Comparison of ENCODE assay signal across 8 cellular contexts in genomic region chr1:207873055-207873890, GRCh38. TPM values are rescaled to one million over a fixed set of nuclear protein-coding genes. Genes with fewer than 3 reads are reported as not detected.
DNase-seq lines count a peak whose midpoint lies in the region; ATAC-seq, FAIRE-seq and TF ChIP-seq lines count a peak whose summit lies in the region.
"Had no signal": no experiment of that assay in that cellular context is flagged by ENCODE, and none has a peak within 500 bp of the region (broad histone marks: within the 10 kb centered on the region; RNA-seq: fewer than 3 reads in every experiment).

No MANE protein-coding gene starts in this region.

- no peak overlapping the region for H3K27ac ChIP-seq in GM12878 (ENCODE audit: control insufficient read depth, insufficient read depth)

- no peak for FAIRE-seq in GM12878 (lab: Jason Lieb, UNC)
- FAIRE-seq: urothelium cell line had no signal

- in situ Hi-C loops in GM12878 (cut with MboI) = no loop called here

- H3K4me1 Mint-ChIP-seq in stimulated activated naive B cell treated with anti-CD40 and anti-IgM and Interleukin-4, amounts not matched to agents 10 μg/mL and 1 μg/mL and 100 μg/mL, for 72 hours = peaks cover 43 to 71% of the 10 kb centered on the region in 2 donors

- H3K9me3 Mint-ChIP-seq in stimulated activated naive B cell treated with anti-CD40 and anti-IgM and Interleukin-4, amounts not matched to agents 10 μg/mL and 1 μg/mL and 100 μg/mL, for 72 hours = no peaks in the 10 kb centered on the region

- SMC1A ChIA-PET in GM12878 (lab: Charles Lee; ENCODE audit: uncharacterized antibody, unreplicated experiment) = interaction anchor here (0.8 to 21.3 kb wide), 12 partner anchors 10 to 90 kb away, joined by 3 to 444 read pairs (median 6); no protein-coding TSS in a partner anchor

- DNase-seq in OCI-M1 (lab: John Stamatoyannopoulos, UW) = peak; percentile 99
- no peak for DNase-seq in GM12878 (ENCODE audit: low read depth, low spot score)
- no peak for DNase-seq in stimulated activated naive B cell treated with anti-CD40 and anti-IgM and Interleukin-4, amounts not matched to agents 10 μg/mL and 1 μg/mL and 100 μg/mL, for 72 hours
- DNase-seq in HuH-7 (ENCODE audit: low spot score) = no peak
- no peak for DNase-seq in retina

- H3K4me3 ChIP-seq in GM12878 = no peak overlapping the region

- H3K4me3 Mint-ChIP-seq in stimulated activated naive B cell treated with anti-CD40 and anti-IgM and Interleukin-4, amounts not matched to agents 10 μg/mL and 1 μg/mL and 100 μg/mL, for 72 hours = peak overlapping the region; percentile 72 to 73

- no peaks in the 10 kb centered on the region for H3K27me3 ChIP-seq in GM12878 (replicated peaks in 1 of 2; ENCODE audit: control insufficient read depth in 2 of 2, insufficient read depth in 2 of 2, low read length in 1 of 2)

- CTCF ChIA-PET in GM12878 (lab: Yijun Ruan, JAX) = interaction anchor here (0.6 to 17.7 kb wide), 14 partner anchors 10 to 1211 kb away, joined by 3 to 821 read pairs (median 8); no protein-coding TSS in a partner anchor

- intact Hi-C loops in GM12878 (cut with micrococcal nuclease; ENCODE audit: unreplicated experiment) = no loop called here

- WGBS in GM12878 (ENCODE audit: insufficient coverage, insufficient replicate concordance, low lambda C conversion rate, missing lambda C conversion rate) = 12% methylated on average over 8 of the region's 8 CpGs

- RAD21 ChIA-PET in GM12878 (lab: Charles Lee; ENCODE audit: unreplicated experiment) = interaction anchor here (1.0 to 16.7 kb wide), 10 partner anchors 11 to 90 kb away, joined by 3 to 265 read pairs (median 6); no protein-coding TSS in a partner anchor

- peak; percentile 29 for ATAC-seq in HG02798 (IDR thresholded peaks at IDR 0.05; ENCODE audit: poor library complexity, unreplicated experiment)
- peak; percentile 27 for ATAC-seq in GM12878
- ATAC-seq in stimulated activated naive B cell treated with anti-CD40 and anti-IgM and Interleukin-4, amounts not matched to agents 10 μg/mL and 1 μg/mL and 100 μg/mL, for 72 hours (replicated peaks) = peak; percentile 69 to 73
- no peak for ATAC-seq in GM18502 (IDR thresholded peaks at IDR 0.05; ENCODE audit: poor library complexity, unreplicated experiment)

- peaks cover 7% of the 10 kb centered on the region for H3K79me2 ChIP-seq in GM12878 (ENCODE audit: control insufficient read depth, insufficient read depth, low read length)

- TF ChIP-seq EP300 in GM12878 (IDR thresholded peaks at IDR 0.05; ENCODE audit: borderline replicate concordance in 1 of 2, control insufficient read depth in 1 of 2, low read depth in 2 of 2, low read length in 2 of 2) = no peak

- TF ChIP-seq CTCF in GM12878 (IDR thresholded peaks at IDR 0.05 in 2 of 3, conservative IDR thresholded peaks at IDR 0.05 in 1 of 3; ENCODE audit: control insufficient read depth in 2 of 3, extremely low read depth in 1 of 3, insufficient read depth in 1 of 3, low read depth in 3 of 3, low read length in 3 of 3) = no peak

- POLR2A ChIA-PET in GM12878 (lab: Charles Lee) = interaction anchor here (1.0 to 22.9 kb wide), 10 partner anchors 8 to 120 kb away, joined by 3 to 620 read pairs (median 4); no protein-coding TSS in a partner anchor

- peak overlapping the region; percentile 6; the same call in 1 of the 2 replicates for H3K4me2 ChIP-seq in GM12878 (ENCODE audit: control insufficient read depth, insufficient read depth)

- peak overlapping the region; percentile 81 for H2AFZ ChIP-seq in GM12878 (ENCODE audit: control insufficient read depth, low read depth, low read length)

- H4K20me1 ChIP-seq in GM12878 (ENCODE audit: control insufficient read depth, insufficient read depth) = no peaks in the 10 kb centered on the region

- no TSS peak for BruUV-seq in GM12878 (replicated peaks; lab: Mats Ljungman, UMichigan)

- H3K27me3 Mint-ChIP-seq in stimulated activated naive B cell treated with anti-CD40 and anti-IgM and Interleukin-4, amounts not matched to agents 10 μg/mL and 1 μg/mL and 100 μg/mL, for 72 hours = no peaks in the 10 kb centered on the region

- peaks cover 0 to 3% of the 10 kb centered on the region in 2 donors for H3K36me3 Mint-ChIP-seq in stimulated activated naive B cell treated with anti-CD40 and anti-IgM and Interleukin-4, amounts not matched to agents 10 μg/mL and 1 μg/mL and 100 μg/mL, for 72 hours

- H3K9ac ChIP-seq in GM12878 (ENCODE audit: control insufficient read depth, insufficient read depth, low read length) = peak overlapping the region; percentile 20

- H3K27ac Mint-ChIP-seq in stimulated activated naive B cell treated with anti-CD40 and anti-IgM and Interleukin-4, amounts not matched to agents 10 μg/mL and 1 μg/mL and 100 μg/mL, for 72 hours = peak overlapping the region; percentile 94

- no peaks in the 10 kb centered on the region for H3K9me3 ChIP-seq in GM12878 (replicated peaks; ENCODE audit: control insufficient read depth, insufficient read depth, low read length)

- no peaks in the 10 kb centered on the region for H3K36me3 ChIP-seq in GM12878 (ENCODE audit: control insufficient read depth in 2 of 2, insufficient read depth in 2 of 2, low read length in 1 of 2)

- peaks cover 24% of the 10 kb centered on the region for H3K4me1 ChIP-seq in GM12878 (ENCODE audit: control insufficient read depth, insufficient read depth, low read length)

- no peak for TF ChIP-seq RAD21 in GM12878 (IDR thresholded peaks at IDR 0.05; ENCODE audit: insufficient read depth, low read depth, low read length)

- no peak for TF ChIP-seq POLR2A in GM12878 (IDR thresholded peaks at IDR 0.05; ENCODE audit: low read depth, low read length)

TF ChIP-seq in GM12878, 131 proteins besides CTCF, POLR2A, EP300 and RAD21:
- TF ChIP-seq DPF2 (IDR thresholded peaks at IDR 0.05) = peak; percentile 71
- peak; percentile 21; the same call in 1 of the 2 replicates for TF ChIP-seq MTA2 (IDR thresholded peaks at IDR 0.05; ENCODE audit: low read depth)
- TF ChIP-seq RUNX3 (IDR thresholded peaks at IDR 0.05; ENCODE audit: low read length) = peak; percentile 72
- TF ChIP-seq YY1 (IDR thresholded peaks at IDR 0.05; ENCODE audit: low read depth, low read length) = peak; percentile 88
- TF ChIP-seq IKZF1 (conservative IDR thresholded peaks at IDR 0.05) = peak; percentile 27; the same call in 1 of the 2 replicates
- no peak for TF ChIP-seq SMC3 (IDR thresholded peaks at IDR 0.05; ENCODE audit: borderline replicate concordance, low read length)
- TF ChIP-seq CBFB (IDR thresholded peaks at IDR 0.05; ENCODE audit: low read depth) = 0 out of 2 replicates have a peak, but pooled peaks have one; percentile 44
- no peak for TF ChIP-seq CHD2 (IDR thresholded peaks at IDR 0.05; ENCODE audit: borderline replicate concordance, low read depth, low read length)

RNA-seq across cellular contexts. Expression of gene CD34, which starts 37.7 kb away (rescaled TPM):
- total RNA-seq in GM12878 (2013; cell fraction: nucleolus; rRNA removed) = 0.22 TPM in 1 of 2 replicates, not detected in the other
- total RNA-seq in GM12878 (2014; rRNA removed) = not detected in 2 replicates
- total RNA-seq in GM12878 (2014; rRNA removed; fragmentation: Illumina TruSeq; extraction: Trizol) = not detected in 2 replicates
- total RNA-seq in GM12878 (2021) = 0.08 TPM in 1 of 2 replicates, not detected in the other
- polyA plus RNA-seq in GM12878 (2011; ENCODE audit: low read depth) = not detected
- polyA plus RNA-seq in GM12878 (2011; rRNA removed) = under 0.01 and 0.03 TPM in 2 replicates
- polyA plus RNA-seq in GM12878 (2011; cell fraction: cytosol; rRNA removed) = 0.02 and 0.03 TPM in 2 replicates
- polyA plus RNA-seq in GM12878 (2011; cell fraction: nucleus; rRNA removed) = 0.01 TPM in 1 of 2 replicates, not detected in the other
- polyA plus RNA-seq in GM12878 (2012) = not detected in 2 replicates
- polyA plus RNA-seq in GM12878 (2014; fragmentation: Illumina TruSeq; extraction: Trizol) = not detected in 2 replicates
- under 1 TPM in 1 of 2 experiments, not detected in 1; 0.02 TPM for polyA plus RNA-seq in GM12878 (2014; fragmentation: Nextera tagmentation; extraction: Ambion mirVana)
- 0.03 and 0.05 TPM in 2 replicates for polyA plus RNA-seq in GM12878 (2014; rRNA removed)
- not detected for polyA plus RNA-seq in GM12878 (2016; fragmentation: Nextera tagmentation; extraction: Ambion mirVana)
- under 0.01 TPM in 1 of 2 replicates, not detected in the other for polyA minus RNA-seq in GM12878 (2011; rRNA and poly(A)+ RNA removed)
- not detected in 2 replicates for polyA minus RNA-seq in GM12878 (2011; cell fraction: cytosol; rRNA and poly(A)+ RNA removed)
- under 0.01 TPM in 2 replicates for polyA minus RNA-seq in GM12878 (2011; cell fraction: nucleus; rRNA and poly(A)+ RNA removed)
